In the genomic region with DNA sequence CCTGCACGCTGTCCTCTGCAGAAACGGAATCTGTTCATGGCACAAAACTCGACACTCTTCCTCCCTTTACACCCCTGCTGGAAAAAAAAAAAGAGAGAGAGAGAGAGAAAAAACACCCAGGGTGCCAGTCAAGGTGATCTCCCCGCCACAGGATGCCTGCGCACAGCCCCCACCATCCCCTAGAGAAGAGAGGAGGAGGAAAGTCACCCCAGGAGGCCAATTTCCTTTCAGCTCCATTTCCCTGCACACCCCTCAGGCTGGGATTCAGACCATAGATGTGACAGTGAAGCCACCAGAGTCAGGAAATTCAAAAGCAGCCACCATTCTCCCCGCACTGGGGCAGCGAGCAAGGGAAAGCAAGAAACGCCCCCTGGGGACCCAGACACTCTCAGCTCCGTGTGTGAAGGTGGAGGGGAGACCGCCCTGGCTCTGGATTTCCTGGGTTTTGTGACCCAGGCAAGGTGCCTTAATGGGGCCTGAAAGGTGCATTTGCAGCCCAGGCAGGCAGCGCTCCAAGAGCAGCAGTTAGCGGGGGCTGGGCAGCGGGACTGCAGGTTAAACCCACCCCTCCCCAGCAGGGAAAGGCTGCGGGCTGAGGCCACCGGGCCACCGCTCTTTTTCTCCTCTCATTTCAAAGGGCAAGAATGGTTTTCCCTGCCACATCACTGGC, we compare ENCODE assay signal across 15 cellular contexts.
A peak's percentile ranks its signal among the peaks of the same experiment; 100 is the strongest.
DNase-seq lines count a peak whose midpoint lies in the region; TF ChIP-seq lines count a peak whose summit lies in the region.
"Had no signal": no experiment of that assay in that cellular context is flagged by ENCODE, and none has a peak within 500 bp of the region (broad histone marks: within the 10 kb centered on the region; RNA-seq: fewer than 3 reads in every experiment).

No MANE protein-coding gene starts in this region.

- H3K27ac Mint-ChIP-seq in activated CD4-positive, alpha-beta T cell treated with anti-CD3 and anti-CD28 coated beads, Interleukin-2, amount 10 ng/mL, durations not matched to agents 24 days and 14 days = no peak overlapping the region
- H3K27ac Mint-ChIP-seq in activated naive CD4-positive, alpha-beta T cell treated with anti-CD3 and anti-CD28 coated beads, Interleukin-2, amount 50 U/mL, for 24 hours = peak overlapping the region; percentile 66
- H3K27ac Mint-ChIP-seq: type B pancreatic cell had no signal

- H4K8ac ChIP-seq in neuronal stem cell (ENCODE audit: low read depth, low read length) = no peak overlapping the region

- H2BK15ac ChIP-seq in neuronal stem cell (ENCODE audit: low read length) = peak overlapping the region; percentile 54

- peaks cover 0 to 49% (median 3%) of the 10 kb centered on the region in 3 experiments for H3K27me3 ChIP-seq in neuronal stem cell (ENCODE audit: control insufficient read depth in 3 of 3, insufficient read depth in 3 of 3, low read depth in 1 of 3, low read length in 3 of 3)
- H3K27me3 ChIP-seq in transverse colon = no peaks in the 10 kb centered on the region
- H3K27me3 ChIP-seq: ascending aorta had no signal

- no peak overlapping the region for H2BK12ac ChIP-seq in neuronal stem cell (ENCODE audit: low read length)

- peaks cover 48% of the 10 kb centered on the region for H3K4me1 Mint-ChIP-seq in activated CD4-positive, alpha-beta T cell treated with anti-CD3 and anti-CD28 coated beads, Interleukin-2, amount 10 ng/mL, durations not matched to agents 24 days and 14 days
- H3K4me1 Mint-ChIP-seq in activated naive CD4-positive, alpha-beta T cell treated with anti-CD3 and anti-CD28 coated beads, Interleukin-2, amount 50 U/mL, for 24 hours = peaks cover 61% of the 10 kb centered on the region

- H2BK5ac ChIP-seq in neuronal stem cell (ENCODE audit: low read length) = no peak overlapping the region

- no peak for DNase-seq in activated CD4-positive, alpha-beta T cell treated with anti-CD3 and anti-CD28 coated beads, Interleukin-2, amount 10 ng/mL, durations not matched to agents 24 days and 14 days
- no peak for DNase-seq in activated CD4-positive, alpha-beta T cell treated with anti-CD3 and anti-CD28 coated beads, Interleukin-2, amount 50 U/mL, for 4 hours
- DNase-seq in ELF-1 (ENCODE audit: low read depth, low spot score) (peak; percentile 34), neuronal stem cell (ENCODE audit: low spot score) (no peak), NCI-H524 treated with DMSO at 0.1 percent for 48 hours (lab: John Stamatoyannopoulos, UW) (no peak), transverse colon (no peak), DMS153 (lab: John Stamatoyannopoulos, UW) (no peak)
- DNase-seq: dermis blood vessel endothelial cell; NCI-H510A; stimulated activated CD4-positive, alpha-beta T cell treated with anti-CD3 and anti-CD28 coated beads, Interleukin-12 subunit alpha, Interleukin-12 subunit beta, amount 100 ng/mL, for 4 hours; T-helper 9 cell had no signal

- no CpG with 5 or more reads among the region's 16 CpGs for WGBS in neuronal stem cell (ENCODE audit: extremely low coverage in 2 of 2, insufficient read length in 2 of 2, insufficient replicate concordance in 1 of 2), 2 donors
- WGBS in transverse colon (ENCODE audit: low coverage in 1 of 2), 2 donors = 85% methylated on average over 16 of the region's 16 CpGs; no CpG with 5 or more reads in 1 of the 2 donors

- H3K4me3 ChIP-seq in neuronal stem cell (ENCODE audit: low read length in 2 of 2) = no peak overlapping the region
- H3K4me3 ChIP-seq in transverse colon = no peak overlapping the region
- H3K4me3 ChIP-seq: ascending aorta had no signal

- peaks cover 0 to 9% of the 10 kb centered on the region in 2 donors for H3K9me3 ChIP-seq in neuronal stem cell (replicated peaks in 1 of 2; ENCODE audit: control insufficient read depth in 2 of 2, insufficient read depth in 1 of 2, low read depth in 1 of 2, low read length in 2 of 2)
- no peaks in the 10 kb centered on the region for H3K9me3 ChIP-seq in transverse colon
- H3K9me3 ChIP-seq: ascending aorta had no signal

- H3K4me3 Mint-ChIP-seq in activated CD4-positive, alpha-beta T cell treated with anti-CD3 and anti-CD28 coated beads, Interleukin-2, amount 10 ng/mL, durations not matched to agents 24 days and 14 days = peak overlapping the region; percentile 28
- H3K4me3 Mint-ChIP-seq in activated naive CD4-positive, alpha-beta T cell treated with anti-CD3 and anti-CD28 coated beads, Interleukin-2, amount 50 U/mL, for 24 hours = no peak overlapping the region
- H3K4me3 Mint-ChIP-seq: type B pancreatic cell had no signal

- H2AFZ ChIP-seq in neuronal stem cell (ENCODE audit: low read length) = peak overlapping the region; percentile 82

- no peak overlapping the region for H4K91ac ChIP-seq in neuronal stem cell (ENCODE audit: low read depth, low read length, poor library complexity)

- H3K36me3 Mint-ChIP-seq in activated CD4-positive, alpha-beta T cell treated with anti-CD3 and anti-CD28 coated beads, Interleukin-2, amount 10 ng/mL, durations not matched to agents 24 days and 14 days (ENCODE audit: low read depth) = no peaks in the 10 kb centered on the region
- no peaks in the 10 kb centered on the region for H3K36me3 Mint-ChIP-seq in activated naive CD4-positive, alpha-beta T cell treated with anti-CD3 and anti-CD28 coated beads, Interleukin-2, amount 50 U/mL, for 24 hours
- H3K36me3 Mint-ChIP-seq: type B pancreatic cell had no signal

- no peaks in the 10 kb centered on the region for H3K36me3 ChIP-seq in neuronal stem cell (replicated peaks in 1 of 2; ENCODE audit: control insufficient read depth in 2 of 2, insufficient read depth in 2 of 2, low read length in 2 of 2)
- no peaks in the 10 kb centered on the region for H3K36me3 ChIP-seq in transverse colon
- H3K36me3 ChIP-seq: ascending aorta had no signal

- no peak overlapping the region for H3K14ac ChIP-seq in neuronal stem cell (ENCODE audit: low read length)

- no peaks in the 10 kb centered on the region for H3K9me3 Mint-ChIP-seq in activated CD4-positive, alpha-beta T cell treated with anti-CD3 and anti-CD28 coated beads, Interleukin-2, amount 10 ng/mL, durations not matched to agents 24 days and 14 days
- no peaks in the 10 kb centered on the region for H3K9me3 Mint-ChIP-seq in activated naive CD4-positive, alpha-beta T cell treated with anti-CD3 and anti-CD28 coated beads, Interleukin-2, amount 50 U/mL, for 24 hours
- H3K9me3 Mint-ChIP-seq: type B pancreatic cell had no signal

- peaks cover 2% of the 10 kb centered on the region for H3K27me3 Mint-ChIP-seq in activated CD4-positive, alpha-beta T cell treated with anti-CD3 and anti-CD28 coated beads, Interleukin-2, amount 10 ng/mL, durations not matched to agents 24 days and 14 days
- no peaks in the 10 kb centered on the region for H3K27me3 Mint-ChIP-seq in activated naive CD4-positive, alpha-beta T cell treated with anti-CD3 and anti-CD28 coated beads, Interleukin-2, amount 50 U/mL, for 24 hours

- no peak overlapping the region for H3K9ac ChIP-seq in neuronal stem cell (ENCODE audit: low read depth, low read length, poor library complexity)

- H3K4me1 ChIP-seq in neuronal stem cell (ENCODE audit: control insufficient read depth in 2 of 2, insufficient read depth in 1 of 2, low read depth in 1 of 2, low read length in 2 of 2) (peaks cover 10 to 20% of the 10 kb centered on the region in 2 donors), transverse colon (no peaks in the 10 kb centered on the region)
- H3K4me1 ChIP-seq: ascending aorta had no signal

- H3K4me2 ChIP-seq in neuronal stem cell (ENCODE audit: insufficient read depth, low read length, poor library complexity, severe bottlenecking) = peak overlapping the region; percentile 24

- no peak overlapping the region for H2BK120ac ChIP-seq in neuronal stem cell (ENCODE audit: low read depth, low read length)

- H3K79me1 ChIP-seq in neuronal stem cell (ENCODE audit: low read depth, low read length) = no peaks in the 10 kb centered on the region

- no peak overlapping the region for H3K4ac ChIP-seq in neuronal stem cell (ENCODE audit: low read length)

- H2AK5ac ChIP-seq in neuronal stem cell (ENCODE audit: low read depth, low read length) = peak overlapping the region; percentile 0

- no peak overlapping the region for H3K23ac ChIP-seq in neuronal stem cell (ENCODE audit: low read depth, low read length, poor library complexity)

- H3K18ac ChIP-seq in neuronal stem cell (ENCODE audit: low read length) = peak overlapping the region; percentile 81

- no peak for TF ChIP-seq CTCF in transverse colon (IDR thresholded peaks at IDR 0.05)

- TF ChIP-seq EP300 in transverse colon (IDR thresholded peaks at IDR 0.05; ENCODE audit: low read depth) = no peak

- in situ Hi-C loops in transverse colon (cut with MboI; ENCODE audit: low pct_ligation_motif_present in 1 of 4, low pct_unique_long_range_greater_than_20kb in 1 of 4, low sequenced_read_pairs in 3 of 4) = no loop called here

- no peak overlapping the region for H3K27ac ChIP-seq in neuronal stem cell (replicated peaks; ENCODE audit: low read length)
- H3K27ac ChIP-seq in transverse colon = no peak overlapping the region
- H3K27ac ChIP-seq: ascending aorta, RWPE1 had no signal

- intact Hi-C loops in activated CD4-positive, alpha-beta T cell treated with anti-CD3 and anti-CD28 coated beads, Interleukin-2, amount 10 ng/mL, durations not matched to agents 24 days and 14 days (cut with micrococcal nuclease) = loop anchor here (2.0 kb wide), 1 partner anchor 30 kb away; no protein-coding TSS in a partner anchor
- intact Hi-C loops in transverse colon (cut with DNase I; ENCODE audit: low total_unique reads) = no loop called here

- no peak for TF ChIP-seq POLR2A in transverse colon (IDR thresholded peaks at IDR 0.05)
